In the genomic region with DNA sequence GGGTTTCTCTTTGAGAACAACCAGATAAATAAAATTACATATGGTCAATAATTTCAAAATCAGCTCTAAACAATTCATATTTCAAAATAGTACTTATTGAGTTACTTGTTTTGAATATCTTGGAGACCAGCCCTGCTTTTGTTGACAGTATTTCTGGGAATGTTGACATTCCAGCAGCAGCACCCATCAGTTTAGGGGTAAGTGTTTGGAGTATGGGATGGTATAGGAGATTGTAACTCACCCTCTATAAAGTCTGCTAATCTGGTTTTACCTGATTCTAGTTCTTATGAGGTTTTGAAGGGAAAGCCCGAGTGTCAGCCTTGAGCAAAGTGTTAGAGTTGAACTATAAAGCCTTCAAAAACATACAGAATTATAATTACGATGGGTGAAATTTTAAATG, we compare ENCODE assay signal across 29 cellular contexts.
"Had no signal": no experiment of that assay in that cellular context is flagged by ENCODE, and none has a peak within 500 bp of the region (broad histone marks: within the 10 kb centered on the region; RNA-seq: fewer than 3 reads in every experiment).

No MANE protein-coding gene starts in this region.

- ATAC-seq: gastrocnemius medialis; heart left ventricle; left lobe of liver; naive thymus-derived CD8-positive, alpha-beta T cell; sciatic nerve; stimulated activated naive CD8-positive, alpha-beta T cell treated with anti-CD3 and anti-CD28 coated beads, Interleukin-15, amount 100 ng/mL, for 72 hours; upper lobe of right lung had no signal

- DNase-seq: colonic mucosa; effector CD8-positive, alpha-beta T cell; endodermal cell; foreskin fibroblast; gastrocnemius medialis; heart left ventricle; kidney; mesendoderm; midbrain; naive thymus-derived CD8-positive, alpha-beta T cell; nephron progenitor cell; nucleus accumbens; stimulated activated CD4-positive, alpha-beta T cell treated with anti-CD3 and anti-CD28 coated beads, Interleukin-12 subunit alpha, Interleukin-12 subunit beta, amount 100 ng/mL, for 4 hours; stimulated activated CD4-positive, alpha-beta T cell treated with anti-CD3 and anti-CD28 coated beads, Interleukin-1b, Interleukin-23, amount 100 ng/mL, for 48 hours; stimulated activated CD4-positive, alpha-beta T cell treated with anti-CD3 and anti-CD28 coated beads, Interleukin-4, amount 100 ng/mL, for 1 hour; stimulated activated CD8-positive, alpha-beta memory T cell treated with anti-CD3 and anti-CD28 coated beads, Interleukin-4, amount 100 ng/mL, for 48 hours; stimulated activated naive CD4-positive, alpha-beta T cell; stimulated activated naive CD8-positive, alpha-beta T cell treated with anti-CD3 and anti-CD28 coated beads, Interleukin-15, amount 100 ng/mL, for 72 hours; transverse colon; upper lobe of right lung; uterus had no signal

- H3K9me3 ChIP-seq: colonic mucosa, esophagus muscularis mucosa, gastrocnemius medialis, heart left ventricle, prostate gland, right atrium auricular region, suprapubic skin, transverse colon, upper lobe of right lung, uterus had no signal

- H3K4me1 ChIP-seq: colonic mucosa, esophagus muscularis mucosa, gastrocnemius medialis, heart left ventricle, prostate gland, right atrium auricular region, suprapubic skin, transverse colon, upper lobe of right lung, uterus had no signal

- H3K27ac ChIP-seq: colonic mucosa, esophagus muscularis mucosa, gastrocnemius medialis, heart left ventricle, hepatocyte, prostate gland, right atrium auricular region, suprapubic skin, transverse colon, upper lobe of right lung, uterus had no signal

- H3K4me2 ChIP-seq: hepatocyte, smooth muscle cell had no signal

- H2AFZ ChIP-seq: hepatocyte had no signal

- H3K79me2 ChIP-seq: hepatocyte had no signal

- H3K4me3 ChIP-seq: colonic mucosa, esophagus muscularis mucosa, gastrocnemius medialis, heart left ventricle, hepatocyte, prostate gland, right atrium auricular region, smooth muscle cell, suprapubic skin, transverse colon, upper lobe of right lung, uterus had no signal

- H3K27me3 ChIP-seq: colonic mucosa, esophagus muscularis mucosa, gastrocnemius medialis, heart left ventricle, hepatocyte, right atrium auricular region, suprapubic skin, transverse colon, upper lobe of right lung, uterus had no signal

- H3K36me3 ChIP-seq: colonic mucosa, esophagus muscularis mucosa, gastrocnemius medialis, heart left ventricle, prostate gland, right atrium auricular region, suprapubic skin, transverse colon, upper lobe of right lung, uterus had no signal
